8 cellular contexts compared by ENCODE assay signal in the genomic region with DNA sequence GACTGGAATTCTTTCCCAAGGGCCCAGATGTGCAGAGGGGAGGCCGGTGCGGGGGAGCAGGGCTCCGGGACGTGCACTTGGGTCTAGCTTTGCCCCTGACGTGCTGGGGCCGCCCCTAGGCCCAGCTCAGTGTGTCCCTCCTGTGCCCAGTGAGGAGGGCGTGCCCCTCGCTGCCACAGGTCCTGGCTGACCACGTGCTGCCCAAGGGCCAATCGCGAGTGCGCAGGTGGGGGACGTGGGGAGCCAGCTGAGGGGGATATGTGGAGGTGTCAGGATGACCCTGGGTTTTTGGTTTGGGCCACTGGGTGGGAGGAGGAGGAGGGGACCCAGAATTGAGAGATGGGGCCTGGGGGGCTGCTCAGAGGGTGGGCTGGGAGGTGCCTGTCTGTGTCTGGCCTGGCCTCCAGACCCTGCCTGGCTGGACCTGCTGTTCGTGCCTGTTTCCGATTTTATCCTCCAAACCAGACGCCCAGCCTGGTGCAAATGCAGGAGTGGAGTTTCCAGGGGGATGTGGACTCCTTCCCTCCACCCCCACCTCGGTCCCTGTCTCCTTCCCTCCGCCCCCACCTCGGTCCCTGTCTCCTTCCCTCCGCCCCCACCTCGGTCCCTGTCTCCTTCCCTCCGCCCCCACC. TPM values are rescaled to one million over a fixed set of nuclear protein-coding genes. Genes with fewer than 3 reads are reported as not detected.
DNase-seq lines count a peak whose midpoint lies in the region; ATAC-seq, FAIRE-seq and TF ChIP-seq lines count a peak whose summit lies in the region.

No MANE protein-coding gene starts in this region.

- TF ChIP-seq CTCF in bronchial epithelial cell (IDR thresholded peaks at IDR 0.05; ENCODE audit: insufficient read depth, low read length, severe bottlenecking), result no peak
- no peak for TF ChIP-seq CTCF in kidney (IDR thresholded peaks at IDR 0.05; ENCODE audit: borderline replicate concordance, extremely low read depth, insufficient read depth)

- H3K9ac ChIP-seq in kidney (ENCODE audit: low read length in 2 of 2) (peak overlapping the region in 1 of 2 donors; percentile 26), stomach smooth muscle (ENCODE audit: low read length in 2 of 2) (peak overlapping the region in 1 of 2 donors; percentile 35)

- H3K36me3 ChIP-seq in bronchial epithelial cell (ENCODE audit: control insufficient read depth, insufficient read depth, low read length), result no peaks in the 10 kb centered on the region
- no peaks in the 10 kb centered on the region for H3K36me3 ChIP-seq in kidney (ENCODE audit: control insufficient read depth in 1 of 2, insufficient read depth in 2 of 2, low read length in 2 of 2)
- H3K36me3 ChIP-seq in stomach smooth muscle (ENCODE audit: control insufficient read depth in 2 of 2, insufficient read depth in 2 of 2, low read length in 2 of 2), result no peaks in the 10 kb centered on the region

- no peak for ATAC-seq in GM18511 (IDR thresholded peaks at IDR 0.05; ENCODE audit: unreplicated experiment)

- peak overlapping the region; percentile 25 for H3K4me3 ChIP-seq in bronchial epithelial cell (ENCODE audit: low read depth, low read length)
- H3K4me3 ChIP-seq in kidney (ENCODE audit: low read length in 2 of 2), result no peak overlapping the region
- peak overlapping the region; percentile 46 to 67 for H3K4me3 ChIP-seq in stomach smooth muscle (ENCODE audit: low read length in 2 of 2)

- H3K27me3 ChIP-seq in bronchial epithelial cell (ENCODE audit: control insufficient read depth, insufficient read depth, low read length), result no peaks in the 10 kb centered on the region
- peaks cover 1 to 2% of the 10 kb centered on the region in 2 donors for H3K27me3 ChIP-seq in stomach smooth muscle (ENCODE audit: control insufficient read depth in 1 of 2, insufficient read depth in 2 of 2, low read length in 2 of 2)

- peak overlapping the region; percentile 32 to 47 for H3K27ac ChIP-seq in kidney (ENCODE audit: low read depth in 2 of 2, low read length in 2 of 2)
- no peak overlapping the region for H3K27ac ChIP-seq in stomach smooth muscle (ENCODE audit: low read length)

- H3K9me3 ChIP-seq in kidney (ENCODE audit: control insufficient read depth in 1 of 2, low read length in 2 of 2), result no peaks in the 10 kb centered on the region
- H3K9me3 ChIP-seq in stomach smooth muscle (ENCODE audit: control insufficient read depth in 2 of 2, low read length in 2 of 2), result no peaks in the 10 kb centered on the region

- peaks cover 0 to 8% of the 10 kb centered on the region in 2 donors for H3K4me1 ChIP-seq in kidney (ENCODE audit: control insufficient read depth in 1 of 2, insufficient read depth in 1 of 2, low read depth in 1 of 2, low read length in 2 of 2)
- peaks cover 13% of the 10 kb centered on the region for H3K4me1 ChIP-seq in stomach smooth muscle (ENCODE audit: control insufficient read depth, insufficient read depth, low read length)

- peak; percentile 72 for DNase-seq in AG08395 (ENCODE audit: low spot score)
- DNase-seq in GM19238 (ENCODE audit: insufficient read length, low spot score), result peak; percentile 11
- DNase-seq in NCI-H526 (lab: John Stamatoyannopoulos, UW), result peak; percentile 79 to 87
- DNase-seq in bronchial epithelial cell (ENCODE audit: low read depth), result peak; percentile 20
- peak; percentile 91 for DNase-seq in kidney
- no peak for DNase-seq in effector CD8-positive, alpha-beta T cell (lab: John Stamatoyannopoulos, UW)

- intact Hi-C loops in kidney (cut with DNase I), result no loop called here

- no peak for FAIRE-seq in bronchial epithelial cell (lab: Jason Lieb, UNC)
- no peak for FAIRE-seq in kidney (lab: Jason Lieb, UNC)

RNA-seq across cellular contexts. Expression of a gene that starts 6.1 kb away (rescaled TPM):
- total RNA-seq in bronchial epithelial cell (9.0 and 14.6 TPM in 2 replicates), kidney (2.3 TPM)
- polyA plus RNA-seq in kidney (ENCODE audit: insufficient read depth, low read depth, low replicate concordance), result 0.28 TPM

RNA-seq across cellular contexts. Expression of a gene that starts 35.7 kb away (rescaled TPM):
- total RNA-seq in bronchial epithelial cell (5.9 and 8.2 TPM in 2 replicates), kidney (14.8 TPM)
- 8.6 TPM for polyA plus RNA-seq in kidney (ENCODE audit: insufficient read depth, low read depth, low replicate concordance)

Comparison
In these comparisons a context has a peak if more than half of its experiments do, and no peak if none do; other contexts are left out.
1. H3K4me3 ChIP-seq: peak in bronchial epithelial cell (single experiment) and stomach smooth muscle (2 of 2); none in kidney (0 of 2).